6 cellular contexts compared by ENCODE assay signal in genomic region chr1:242802973-242803372, GRCh38.
"Had no signal": no experiment of that assay in that cellular context is flagged by ENCODE, and none has a peak within 500 bp of the region (broad histone marks: within the 10 kb centered on the region; RNA-seq: fewer than 3 reads in every experiment).

No MANE protein-coding gene starts in this region.

- H3K27ac ChIP-seq: HL-60 had no signal

- DNase-seq: IMR-90, KBM-7, KG1 had no signal

- FAIRE-seq: HepG2, HTR-8/SVneo had no signal

- ATAC-seq: HepG2 had no signal
